19 cellular contexts compared by ENCODE assay signal in genomic region chr18:35245719-35246317, GRCh38. TPM values are rescaled to one million over a fixed set of nuclear protein-coding genes. Genes with fewer than 3 reads are reported as not detected.
DNase-seq lines count a peak whose midpoint lies in the region; ATAC-seq, FAIRE-seq and TF ChIP-seq lines count a peak whose summit lies in the region.
"Had no signal": no experiment of that assay in that cellular context is flagged by ENCODE, and none has a peak within 500 bp of the region (broad histone marks: within the 10 kb centered on the region; RNA-seq: fewer than 3 reads in every experiment).

No MANE protein-coding gene starts in this region.

- ATAC-seq in GM12878 (no peak), GM19463 (IDR thresholded peaks at IDR 0.05; ENCODE audit: unreplicated experiment) (no peak)
- no peak for ATAC-seq in stimulated activated naive CD8-positive, alpha-beta T cell treated with anti-CD3 and anti-CD28 coated beads, Interleukin-15, Interleukin-2, amounts not matched to agents 100 U/mL and 50 U/mL, for 24 hours
- ATAC-seq: GM23338 had no signal

- intact Hi-C loops in GM12878 (cut with micrococcal nuclease; ENCODE audit: unreplicated experiment) = loop anchor here (10.0 kb wide), 1 partner anchor 329 kb away; no protein-coding TSS in a partner anchor

- RAD21 ChIA-PET in GM12878 (lab: Charles Lee; ENCODE audit: unreplicated experiment) = interaction anchor here (1.4 kb wide), 1 partner anchor 14 kb away, joined by 3 read pairs; no protein-coding TSS in a partner anchor

- no peaks in the 10 kb centered on the region for H4K20me1 ChIP-seq in BLaER1 treated with 17β-estradiol and CSF1 and Interleukin-3, amounts not matched to agents 10 nM and 100 nM
- H4K20me1 ChIP-seq in GM12878 (ENCODE audit: control insufficient read depth, insufficient read depth) = no peaks in the 10 kb centered on the region

- H3K4me2 ChIP-seq in BLaER1 treated with 17β-estradiol and CSF1 and Interleukin-3, amounts not matched to agents 10 nM and 100 nM = no peak overlapping the region
- H3K4me2 ChIP-seq in GM12878 (ENCODE audit: control insufficient read depth, insufficient read depth) = no peak overlapping the region
- H3K4me2 ChIP-seq: GM23338 had no signal

- 97% methylated on average over 4 of the region's 4 CpGs for WGBS in GM12878 (ENCODE audit: insufficient coverage, insufficient replicate concordance, low lambda C conversion rate, missing lambda C conversion rate)

- no peak overlapping the region for H3K27ac ChIP-seq in BLaER1 treated with 17β-estradiol and CSF1 and Interleukin-3, amounts not matched to agents 10 nM and 100 nM
- H3K27ac ChIP-seq in HEK293 (ENCODE audit: extremely low read depth, low read depth, low read length) (no peak overlapping the region), GM12878 (ENCODE audit: control insufficient read depth, insufficient read depth) (no peak overlapping the region), neutrophil (peak overlapping the region; percentile 88)
- H3K27ac ChIP-seq: C4-2B, HL-60 had no signal

- peak overlapping the region in 8 of 10 experiments; percentile 2 to 27 (median 9); a peak in 8 of 20 replicates for H3K4me3 ChIP-seq in BLaER1 treated with 17β-estradiol and CSF1 and Interleukin-3, amounts not matched to agents 10 nM and 100 nM
- H3K4me3 ChIP-seq in HEK293 (ENCODE audit: low read depth, low read length) (no peak overlapping the region), GM12878 (no peak overlapping the region), neutrophil (ENCODE audit: low read depth in 1 of 2, low read length in 1 of 2) (no peak overlapping the region)
- H3K4me3 ChIP-seq: GM23338 had no signal

- no peaks in the 10 kb centered on the region for H3K27me3 ChIP-seq in BLaER1 treated with 17β-estradiol and CSF1 and Interleukin-3, amounts not matched to agents 10 nM and 100 nM
- no peaks in the 10 kb centered on the region for H3K27me3 ChIP-seq in GM12878 (replicated peaks in 1 of 2; ENCODE audit: control insufficient read depth in 2 of 2, insufficient read depth in 2 of 2, low read length in 1 of 2)
- no peaks in the 10 kb centered on the region for H3K27me3 ChIP-seq in neutrophil

- H3K36me3 ChIP-seq in BLaER1 treated with 17β-estradiol and CSF1 and Interleukin-3, amounts not matched to agents 10 nM and 100 nM = peaks cover 82 to 87% (median 84%) of the 10 kb centered on the region in 11 experiments
- H3K36me3 ChIP-seq in HEK293 (ENCODE audit: control insufficient read depth in 2 of 2, insufficient read depth in 1 of 2, low read length in 2 of 2) (peaks cover 26 to 84% of the 10 kb centered on the region in 2 experiments), GM12878 (ENCODE audit: control insufficient read depth in 2 of 2, insufficient read depth in 2 of 2, low read length in 1 of 2) (peaks cover 2 to 24% of the 10 kb centered on the region in 2 experiments), neutrophil (peaks cover 58% of the 10 kb centered on the region)

- H3K9me3 ChIP-seq in BLaER1 treated with 17β-estradiol and CSF1 and Interleukin-3, amounts not matched to agents 10 nM and 100 nM (replicated peaks in 1 of 11) = peaks cover 76 to 87% (median 83%) of the 10 kb centered on the region in 11 experiments
- H3K9me3 ChIP-seq in HEK293 (ENCODE audit: control insufficient read depth, insufficient read depth, low read depth, low read length) (no peaks in the 10 kb centered on the region), GM12878 (replicated peaks; ENCODE audit: control insufficient read depth, insufficient read depth, low read length) (peaks cover 48% of the 10 kb centered on the region), neutrophil (no peaks in the 10 kb centered on the region)

- H3K4me1 ChIP-seq in BLaER1 treated with 17β-estradiol and CSF1 and Interleukin-3, amounts not matched to agents 10 nM and 100 nM = peaks cover 7 to 26% (median 13%) of the 10 kb centered on the region in 10 experiments; a peak in 15 of 20 replicates
- H3K4me1 ChIP-seq in HEK293 (ENCODE audit: control insufficient read depth, insufficient read depth, low read length) = no peaks in the 10 kb centered on the region
- H3K4me1 ChIP-seq in GM12878 (ENCODE audit: control insufficient read depth, insufficient read depth, low read length) = no peaks in the 10 kb centered on the region
- H3K4me1 ChIP-seq in neutrophil (ENCODE audit: control insufficient read depth in 1 of 2, insufficient read depth in 1 of 2, low read depth in 1 of 2, low read length in 1 of 2) = peaks cover 35 to 37% of the 10 kb centered on the region in 2 experiments

- POLR2A ChIA-PET in HEK293 (lab: Yijun Ruan, JAX) = interaction anchor here (1.1 to 1.2 kb wide), 2 partner anchors 44 to 60 kb away, joined by 3 to 4 read pairs; partner anchors contain the start of gene ZSCAN30
- POLR2A ChIA-PET in GM12878 (lab: Charles Lee) = no interaction called here

- no peak overlapping the region for H2AFZ ChIP-seq in GM12878 (ENCODE audit: control insufficient read depth, low read depth, low read length)
- H2AFZ ChIP-seq: GM23338 had no signal

- DNase-seq in GM12878 (ENCODE audit: low read depth, low spot score) = no peak
- DNase-seq in stimulated activated naive CD8-positive, alpha-beta T cell treated with anti-CD3 and anti-CD28 coated beads, Interleukin-15, Interleukin-2, amounts not matched to agents 100 U/mL and 50 U/mL, for 24 hours = no peak
- no peak for DNase-seq in SKM-1 (lab: John Stamatoyannopoulos, UW; ENCODE audit: unreplicated experiment)
- no peak for DNase-seq in HUDEP-2 (lab: John Stamatoyannopoulos, UW; ENCODE audit: unreplicated experiment in 76 of 76)
- DNase-seq: CD4-positive, alpha-beta T cell; DMS79 treated with DMSO at 0.1 percent for 48 hours; GF-D8; IMR-90; Karpas-422; KBM-7 had no signal

- no peak for TF ChIP-seq EP300 in GM12878 (IDR thresholded peaks at IDR 0.05; ENCODE audit: borderline replicate concordance in 1 of 2, control insufficient read depth in 1 of 2, low read depth in 2 of 2, low read length in 2 of 2)

- TF ChIP-seq RAD21 in GM12878 (IDR thresholded peaks at IDR 0.05; ENCODE audit: insufficient read depth, low read depth, low read length) = no peak

- peaks cover 9% of the 10 kb centered on the region for H3K79me2 ChIP-seq in GM12878 (ENCODE audit: control insufficient read depth, insufficient read depth, low read length)

- H3K9ac ChIP-seq in BLaER1 treated with 17β-estradiol and CSF1 and Interleukin-3, amounts not matched to agents 10 nM and 100 nM = no peak overlapping the region
- no peak overlapping the region for H3K9ac ChIP-seq in GM12878 (ENCODE audit: control insufficient read depth, insufficient read depth, low read length)

- CTCF ChIA-PET in HEK293 (lab: Yijun Ruan, JAX) = interaction anchor here (2.6 kb wide), 1 partner anchor 14 kb away, joined by 8 read pairs; no protein-coding TSS in a partner anchor
- CTCF ChIA-PET in GM12878 (lab: Yijun Ruan, JAX) = interaction anchor here (1.1 to 1.7 kb wide), 2 partner anchors 43 to 151 kb away, joined by 3 to 5 read pairs; no protein-coding TSS in a partner anchor

- in situ Hi-C loops in GM12878 (cut with MboI) = no loop called here

- no peak for FAIRE-seq in GM12878 (lab: Jason Lieb, UNC)
- FAIRE-seq: GM19239, H54 had no signal

- BruUV-seq in GM12878 (replicated peaks; lab: Mats Ljungman, UMichigan) = no TSS peak

- no peak for TF ChIP-seq POLR2A in GM12878 (IDR thresholded peaks at IDR 0.05; ENCODE audit: low read depth, low read length)

- SMC1A ChIA-PET in GM12878 (lab: Charles Lee; ENCODE audit: uncharacterized antibody, unreplicated experiment) = interaction anchor here (1.1 to 2.3 kb wide), 4 partner anchors 44 to 219 kb away, joined by 3 to 10 read pairs (median 4); partner anchors contain the start of gene ZSCAN30

- TF ChIP-seq CTCF in HEK293 (tag by site-specific recombination; IDR thresholded peaks at IDR 0.05) (no peak), GM12878 (IDR thresholded peaks at IDR 0.05 in 2 of 3, conservative IDR thresholded peaks at IDR 0.05 in 1 of 3; ENCODE audit: control insufficient read depth in 2 of 3, extremely low read depth in 1 of 3, insufficient read depth in 1 of 3, low read depth in 3 of 3, low read length in 3 of 3) (no peak), neutrophil (IDR thresholded peaks at IDR 0.05) (no peak)

TF ChIP-seq in GM12878, 131 proteins besides CTCF, POLR2A, EP300 and RAD21 (continues in another document):
- TF ChIP-seq GATAD2B (conservative IDR thresholded peaks at IDR 0.05; ENCODE audit: low read depth) = no peak

RNA-seq across cellular contexts. Expression of gene ZNF397, which starts 5.0 kb away (rescaled TPM):
- 57.9 and 59.1 TPM in 2 replicates for total RNA-seq in GM12878 (2013; cell fraction: nucleolus; rRNA removed)
- total RNA-seq in GM12878 (2014; rRNA removed) (9.9 and 12.9 TPM in 2 replicates), GM12878 (2014; rRNA removed; fragmentation: Illumina TruSeq; extraction: Trizol) (13.3 and 13.9 TPM in 2 replicates), GM12878 (2021) (11.2 and 11.6 TPM in 2 replicates)
- 7.7 TPM for polyA plus RNA-seq in GM12878 (2011; ENCODE audit: low read depth)
- polyA plus RNA-seq in GM12878 (2011; rRNA removed) (12.7 and 17.3 TPM in 2 replicates), GM12878 (2014; fragmentation: Illumina TruSeq; extraction: Trizol) (12.5 and 23.3 TPM in 2 replicates), GM12878 (2014; fragmentation: Nextera tagmentation; extraction: Ambion mirVana) (1 to 10 TPM; 5.2 to 5.3 TPM), GM12878 (2014; rRNA removed) (12.2 and 13.6 TPM in 2 replicates), GM12878 (2016; fragmentation: Nextera tagmentation; extraction: Ambion mirVana) (1 to 10 TPM; 9.3 to 9.9 TPM)
- 5.6 and 8.2 TPM in 2 replicates for polyA plus RNA-seq in GM12878 (2011; cell fraction: cytosol; rRNA removed)
- 16.0 and 16.7 TPM in 2 replicates for polyA plus RNA-seq in GM12878 (2011; cell fraction: nucleus; rRNA removed)
- 8.1 and 12.3 TPM in 2 replicates for polyA plus RNA-seq in GM12878 (2012)
- polyA minus RNA-seq in GM12878 (2011; rRNA and poly(A)+ RNA removed) = 9.6 and 11.8 TPM in 2 replicates
- polyA minus RNA-seq in GM12878 (2011; cell fraction: cytosol; rRNA and poly(A)+ RNA removed) = 4.1 and 4.3 TPM in 2 replicates
- polyA minus RNA-seq in GM12878 (2011; cell fraction: nucleus; rRNA and poly(A)+ RNA removed) = 18.1 TPM in 2 replicates

RNA-seq across cellular contexts. Expression of gene ZSCAN30, which starts 44.2 kb away (rescaled TPM):
- 77.9 and 85.4 TPM in 2 replicates for total RNA-seq in GM12878 (2013; cell fraction: nucleolus; rRNA removed)
- 15.0 and 17.9 TPM in 2 replicates for total RNA-seq in GM12878 (2014; rRNA removed)
- 12.7 and 15.2 TPM in 2 replicates for total RNA-seq in GM12878 (2014; rRNA removed; fragmentation: Illumina TruSeq; extraction: Trizol)
- total RNA-seq in GM12878 (2021) = 10.5 and 12.3 TPM in 2 replicates
- polyA plus RNA-seq in GM12878 (2011; ENCODE audit: low read depth) = 10.1 TPM
- 10.0 and 15.7 TPM in 2 replicates for polyA plus RNA-seq in GM12878 (2011; rRNA removed)
- polyA plus RNA-seq in GM12878 (2011; cell fraction: cytosol; rRNA removed) = 4.0 and 5.0 TPM in 2 replicates
- polyA plus RNA-seq in GM12878 (2011; cell fraction: nucleus; rRNA removed) = 34.7 and 39.1 TPM in 2 replicates
- 12.1 and 15.9 TPM in 2 replicates for polyA plus RNA-seq in GM12878 (2012)
- 15.7 and 18.8 TPM in 2 replicates for polyA plus RNA-seq in GM12878 (2014; fragmentation: Illumina TruSeq; extraction: Trizol)
- 1 to 10 TPM; 2.7 to 3.2 TPM for polyA plus RNA-seq in GM12878 (2014; fragmentation: Nextera tagmentation; extraction: Ambion mirVana)
- polyA plus RNA-seq in GM12878 (2014; rRNA removed) = 11.9 and 13.6 TPM in 2 replicates
- 10 to 100 TPM; 10.0 to 10.1 TPM for polyA plus RNA-seq in GM12878 (2016; fragmentation: Nextera tagmentation; extraction: Ambion mirVana)
- polyA minus RNA-seq in GM12878 (2011; rRNA and poly(A)+ RNA removed) = 10.6 and 12.9 TPM in 2 replicates
- polyA minus RNA-seq in GM12878 (2011; cell fraction: cytosol; rRNA and poly(A)+ RNA removed) = 2.7 and 4.2 TPM in 2 replicates
- polyA minus RNA-seq in GM12878 (2011; cell fraction: nucleus; rRNA and poly(A)+ RNA removed) = 15.6 and 16.7 TPM in 2 replicates

Comparison
In these comparisons a context has a peak if more than half of its experiments do, and no peak if none do; other contexts are left out.
1. H3K4me3 ChIP-seq: peak in BLaER1 treated with 17β-estradiol and CSF1 and Interleukin-3, amounts not matched to agents 10 nM and 100 nM (8 of 10); none in HEK293 (single experiment), GM12878 (single experiment) and neutrophil (0 of 2).